30 cellular contexts compared by ENCODE assay signal in genomic region chr7:16504019-16504418, GRCh38. TPM values are rescaled to one million over a fixed set of nuclear protein-coding genes. Genes with fewer than 3 reads are reported as not detected.
DNase-seq lines count a peak whose midpoint lies in the region; ATAC-seq, FAIRE-seq and TF ChIP-seq lines count a peak whose summit lies in the region.
"Had no signal": no experiment of that assay in that cellular context is flagged by ENCODE, and none has a peak within 500 bp of the region (broad histone marks: within the 10 kb centered on the region; RNA-seq: fewer than 3 reads in every experiment).

No MANE protein-coding gene starts in this region.

- no peak overlapping the region for H3K4me3 ChIP-seq in brain microvascular endothelial cell (ENCODE audit: low read depth, low read length)
- H3K4me3 ChIP-seq: breast epithelium, lung, prostate gland, thoracic aorta had no signal

- ATAC-seq in HG02588 (IDR thresholded peaks at IDR 0.05; ENCODE audit: unreplicated experiment): no peak
- ATAC-seq: activated CD8-positive, alpha-beta T cell treated with anti-CD3 and anti-CD28 coated beads for 36 hours; activated naive CD4-positive, alpha-beta T cell treated with anti-CD3 and anti-CD28 coated beads, Interleukin-2, amount 50 U/mL, for 72 hours; naive thymus-derived CD8-positive, alpha-beta T cell had no signal

- no peak overlapping the region for H3K27ac Mint-ChIP-seq in activated CD4-positive, alpha-beta T cell treated with anti-CD3 and anti-CD28 coated beads, Interleukin-2, amount 10 ng/mL, durations not matched to agents 24 days and 14 days
- H3K27ac Mint-ChIP-seq: activated B cell treated with CpG ODN at 0.5 μM for 24 hours; activated CD8-positive, alpha-beta T cell treated with anti-CD3 and anti-CD28 coated beads for 36 hours; activated naive CD4-positive, alpha-beta T cell treated with anti-CD3 and anti-CD28 coated beads, Interleukin-2, amount 50 U/mL, for 72 hours; immature natural killer cell; naive thymus-derived CD8-positive, alpha-beta T cell had no signal

- no peak overlapping the region for H3K4me3 Mint-ChIP-seq in activated CD4-positive, alpha-beta T cell treated with anti-CD3 and anti-CD28 coated beads, Interleukin-2, amount 10 ng/mL, durations not matched to agents 24 days and 14 days
- H3K4me3 Mint-ChIP-seq: activated B cell treated with CpG ODN at 0.5 μM for 24 hours; activated CD8-positive, alpha-beta T cell treated with anti-CD3 and anti-CD28 coated beads for 36 hours; immature natural killer cell; naive thymus-derived CD8-positive, alpha-beta T cell had no signal

- no peak overlapping the region for H3K27ac ChIP-seq in brain microvascular endothelial cell
- H3K27ac ChIP-seq: 22Rv1, breast epithelium, C4-2B, HL-60, prostate gland, thoracic aorta had no signal

- intact Hi-C loops in activated CD4-positive, alpha-beta T cell treated with anti-CD3 and anti-CD28 coated beads, Interleukin-2, amount 10 ng/mL, durations not matched to agents 24 days and 14 days (cut with micrococcal nuclease): no loop called here

- in situ Hi-C loops in brain microvascular endothelial cell (cut with HindIII; ENCODE audit: low pct_ligation_motif_present, low sequenced_read_pairs): no loop called here

- TF ChIP-seq CTCF in brain microvascular endothelial cell (IDR thresholded peaks at IDR 0.05; ENCODE audit: low read depth, low read length, missing control alignments): no peak

- no peaks in the 10 kb centered on the region for H3K4me1 Mint-ChIP-seq in activated CD4-positive, alpha-beta T cell treated with anti-CD3 and anti-CD28 coated beads, Interleukin-2, amount 10 ng/mL, durations not matched to agents 24 days and 14 days
- H3K4me1 Mint-ChIP-seq: activated B cell treated with CpG ODN at 0.5 μM for 24 hours, immature natural killer cell had no signal

- H3K36me3 ChIP-seq in brain microvascular endothelial cell (replicated peaks): no peaks in the 10 kb centered on the region
- H3K36me3 ChIP-seq: breast epithelium, prostate gland, thoracic aorta had no signal

- TF ChIP-seq POLR2A in GM12891 (IDR thresholded peaks at IDR 0.05; ENCODE audit: low read depth, low read length): no peak

- peak; percentile 12 for DNase-seq in A172 (ENCODE audit: low spot score)
- DNase-seq in HT1080 (ENCODE audit: low read depth): peak; percentile 77
- peak; percentile 75 for DNase-seq in brain microvascular endothelial cell
- peak; percentile 67 for DNase-seq in islet precursor cell
- no peak for DNase-seq in GM12891 (ENCODE audit: insufficient read length, low spot score)
- DNase-seq in NCI-H1930 (lab: John Stamatoyannopoulos, UW): no peak
- DNase-seq in activated CD4-positive, alpha-beta T cell treated with anti-CD3 and anti-CD28 coated beads, Interleukin-2, amount 10 ng/mL, durations not matched to agents 24 days and 14 days: no peak
- DNase-seq: activated B cell treated with CpG ODN at 0.5 μM for 24 hours; activated CD8-positive, alpha-beta T cell treated with anti-CD3 and anti-CD28 coated beads for 36 hours; activated T-cell treated with anti-CD3 and anti-CD28 coated beads, Interleukin-2, amount 50 U/mL, for 48 hours; erythroblast; glutamatergic neuron; immature natural killer cell; naive thymus-derived CD8-positive, alpha-beta T cell; NCI-H2081; NCI-H526; stimulated activated CD4-positive, alpha-beta T cell treated with anti-CD3 and anti-CD28 coated beads, Interleukin-12 subunit alpha, Interleukin-12 subunit beta, amount 100 ng/mL, for 4 hours had no signal

- H3K36me3 Mint-ChIP-seq in activated CD4-positive, alpha-beta T cell treated with anti-CD3 and anti-CD28 coated beads, Interleukin-2, amount 10 ng/mL, durations not matched to agents 24 days and 14 days (ENCODE audit: low read depth): no peaks in the 10 kb centered on the region
- H3K36me3 Mint-ChIP-seq: activated naive CD4-positive, alpha-beta T cell treated with anti-CD3 and anti-CD28 coated beads, Interleukin-2, amount 50 U/mL, for 72 hours; immature natural killer cell had no signal

- H3K9me3 Mint-ChIP-seq in activated CD4-positive, alpha-beta T cell treated with anti-CD3 and anti-CD28 coated beads, Interleukin-2, amount 10 ng/mL, durations not matched to agents 24 days and 14 days: no peaks in the 10 kb centered on the region
- H3K9me3 Mint-ChIP-seq: activated CD8-positive, alpha-beta T cell treated with anti-CD3 and anti-CD28 coated beads for 36 hours had no signal

- no peak for FAIRE-seq in GM12891 (lab: Jason Lieb, UNC)
- FAIRE-seq: H1 had no signal

- H3K27me3 Mint-ChIP-seq in activated CD4-positive, alpha-beta T cell treated with anti-CD3 and anti-CD28 coated beads, Interleukin-2, amount 10 ng/mL, durations not matched to agents 24 days and 14 days: peaks cover 4% of the 10 kb centered on the region

- no peaks in the 10 kb centered on the region for H3K27me3 ChIP-seq in brain microvascular endothelial cell (replicated peaks)
- H3K27me3 ChIP-seq: breast epithelium had no signal

TF ChIP-seq in GM12891, 5 proteins besides CTCF, POLR2A, EP300 and RAD21:
- no peak for TF ChIP-seq SPI1 (IDR thresholded peaks at IDR 0.05; ENCODE audit: low read depth, low read length)
- no peak for TF ChIP-seq PAX5 (IDR thresholded peaks at IDR 0.05; ENCODE audit: insufficient read depth, low read length, severe bottlenecking)
- TF ChIP-seq TAF1 (IDR thresholded peaks at IDR 0.05; ENCODE audit: low read depth, low read length): no peak
- TF ChIP-seq POLR2AphosphoS5 (IDR thresholded peaks at IDR 0.05; ENCODE audit: low read depth, low read length): no peak
- no peak for TF ChIP-seq POU2F2 (IDR thresholded peaks at IDR 0.05; ENCODE audit: low read depth, low read length)

RNA-seq across cellular contexts. Expression of gene LRRC72, which starts 22.6 kb away (rescaled TPM):
- total RNA-seq in A172 (2014; rRNA removed; shearing (Covaris generic)): not detected in 2 replicates
- not detected in 2 replicates for total RNA-seq in HT1080 (2014; rRNA removed; shearing (Covaris generic))
- not detected in 2 replicates for polyA plus RNA-seq in HT1080 (2015; cell fraction: cytosol; rRNA removed)
- not detected in 2 replicates for polyA plus RNA-seq in HT1080 (2015; cell fraction: nucleus; rRNA removed)
- polyA plus RNA-seq in GM12891 (2012; ENCODE audit: low read depth, missing spikeins): not detected
- not detected in 2 replicates for total RNA-seq in activated CD4-positive, alpha-beta T cell treated with anti-CD3 and anti-CD28 coated beads, Interleukin-2, amount 10 ng/mL, durations not matched to agents 24 days and 14 days
- total RNA-seq: activated B cell treated with CpG ODN at 0.5 μM for 24 hours; activated CD8-positive, alpha-beta T cell treated with anti-CD3 and anti-CD28 coated beads for 36 hours; activated naive CD4-positive, alpha-beta T cell treated with anti-CD3 and anti-CD28 coated beads, Interleukin-2, amount 50 U/mL, for 72 hours; breast epithelium; H1; lung; naive thymus-derived CD8-positive, alpha-beta T cell; OCI-LY7; prostate gland; SK-MEL-5; T-helper 2 cell treated with Interferon-gamma antibody and Interleukin-4, amounts not matched to agents 100 ng/mL and 5 ng/mL, for 36 hours; thoracic aorta had no signal
- polyA plus RNA-seq: H1; immature natural killer cell; lung; naive thymus-derived CD8-positive, alpha-beta T cell had no signal

RNA-seq across cellular contexts. Expression of gene SOSTDC1, which starts 38.5 kb away (rescaled TPM):
- not detected in 2 replicates for total RNA-seq in A172 (2014; rRNA removed; shearing (Covaris generic))
- not detected in 2 replicates for total RNA-seq in HT1080 (2014; rRNA removed; shearing (Covaris generic))
- not detected in 2 replicates for polyA plus RNA-seq in HT1080 (2015; cell fraction: cytosol; rRNA removed)
- not detected in 2 replicates for polyA plus RNA-seq in HT1080 (2015; cell fraction: nucleus; rRNA removed)
- polyA plus RNA-seq in GM12891 (2012; ENCODE audit: low read depth, missing spikeins): not detected
- not detected in 2 replicates for total RNA-seq in activated CD4-positive, alpha-beta T cell treated with anti-CD3 and anti-CD28 coated beads, Interleukin-2, amount 10 ng/mL, durations not matched to agents 24 days and 14 days
- total RNA-seq: activated B cell treated with CpG ODN at 0.5 μM for 24 hours; activated CD8-positive, alpha-beta T cell treated with anti-CD3 and anti-CD28 coated beads for 36 hours; activated naive CD4-positive, alpha-beta T cell treated with anti-CD3 and anti-CD28 coated beads, Interleukin-2, amount 50 U/mL, for 72 hours; naive thymus-derived CD8-positive, alpha-beta T cell; OCI-LY7; T-helper 2 cell treated with Interferon-gamma antibody and Interleukin-4, amounts not matched to agents 100 ng/mL and 5 ng/mL, for 36 hours had no signal
- polyA plus RNA-seq: immature natural killer cell; naive thymus-derived CD8-positive, alpha-beta T cell had no signal

Comparison
In these comparisons a context has a peak if more than half of its experiments do, and no peak if none do; other contexts are left out.
1. DNase-seq: peak in A172 (single experiment), HT1080 (single experiment), brain microvascular endothelial cell (single experiment) and islet precursor cell (single experiment); none in GM12891 (single experiment), NCI-H1930 (0 of 2) and activated CD4-positive, alpha-beta T cell treated with anti-CD3 and anti-CD28 coated beads, Interleukin-2, amount 10 ng/mL, durations not matched to agents 24 days and 14 days (single experiment).